9 cellular contexts compared by ENCODE assay signal in the genomic region with DNA sequence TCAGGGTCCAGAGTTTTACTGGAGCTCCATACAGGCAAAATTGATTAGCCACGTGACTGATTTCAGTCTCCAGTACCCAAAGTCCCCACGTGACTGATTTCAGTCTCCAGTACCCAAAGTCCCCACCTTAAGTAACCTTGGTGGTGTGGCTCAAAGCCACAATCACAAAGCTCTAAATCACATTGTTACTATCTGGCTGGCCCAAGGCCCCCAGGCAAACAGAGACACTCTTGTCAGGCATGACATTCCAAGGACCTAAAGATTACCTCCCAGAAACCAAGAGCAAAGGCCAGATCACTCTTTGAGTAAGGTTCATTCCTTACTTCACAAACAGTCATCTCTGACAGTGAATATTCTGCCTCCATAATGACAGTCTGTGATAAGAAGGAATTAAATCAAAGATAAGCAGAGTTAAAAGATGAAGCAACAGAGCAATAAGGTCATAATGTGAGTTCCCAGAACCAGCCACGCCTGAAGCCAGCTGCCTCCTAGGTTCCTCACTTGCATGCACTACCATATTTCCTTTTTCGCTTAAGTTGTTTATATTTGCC.
DNase-seq lines count a peak whose midpoint lies in the region; ATAC-seq, FAIRE-seq and TF ChIP-seq lines count a peak whose summit lies in the region.
"Had no signal": no experiment of that assay in that cellular context is flagged by ENCODE, and none has a peak within 500 bp of the region (broad histone marks: within the 10 kb centered on the region; RNA-seq: fewer than 3 reads in every experiment).

No MANE protein-coding gene starts in this region.

- peak; percentile 84 for DNase-seq in ELF-1 (ENCODE audit: low read depth, low spot score)
- peak; percentile 91 for DNase-seq in OCI-M1 (lab: John Stamatoyannopoulos, UW)
- no peak for DNase-seq in left ventricle myocardium inferior
- DNase-seq in small intestine: peak; percentile 92
- DNase-seq in neural progenitor cell (ENCODE audit: low spot score): no peak
- DNase-seq in coronary artery (ENCODE audit: low spot score): no peak
- no peak for DNase-seq in activated CD8-positive, alpha-beta T cell treated with anti-CD3 and anti-CD28 coated beads, Interleukin-2, amount 10 ng/mL, durations not matched to agents 7 days and 5 days
- no peak for DNase-seq in NCI-H187 (lab: John Stamatoyannopoulos, UW)
- DNase-seq: SW 1271 had no signal

- H3K27me3 ChIP-seq in left ventricle myocardium inferior (ENCODE audit: low read depth) (no peaks in the 10 kb centered on the region), small intestine (ENCODE audit: control insufficient read depth in 2 of 2, insufficient read depth in 2 of 2, low read length in 2 of 2) (no peaks in the 10 kb centered on the region), neural progenitor cell (no peaks in the 10 kb centered on the region)

- H3K9me3 ChIP-seq in left ventricle myocardium inferior (replicated peaks): no peaks in the 10 kb centered on the region
- H3K9me3 ChIP-seq in small intestine (ENCODE audit: control insufficient read depth, low read depth): no peaks in the 10 kb centered on the region
- no peaks in the 10 kb centered on the region for H3K9me3 ChIP-seq in neural progenitor cell (ENCODE audit: low read depth)

- H3K79me2 ChIP-seq in neural progenitor cell (ENCODE audit: low read depth): no peaks in the 10 kb centered on the region

- TF ChIP-seq CTCF in left ventricle myocardium inferior (IDR thresholded peaks at IDR 0.05; ENCODE audit: borderline replicate concordance): no peak
- TF ChIP-seq CTCF in neural progenitor cell (IDR thresholded peaks at IDR 0.05): no peak
- no peak for TF ChIP-seq CTCF in coronary artery (IDR thresholded peaks at IDR 0.05)

- no peaks in the 10 kb centered on the region for H3F3A ChIP-seq in neural progenitor cell (ENCODE audit: low read depth)

- no peak overlapping the region for H2AFZ ChIP-seq in neural progenitor cell (replicated peaks)

- peaks cover 9% of the 10 kb centered on the region for H3K4me1 Mint-ChIP-seq in neural progenitor cell
- peaks cover 27% of the 10 kb centered on the region for H3K4me1 Mint-ChIP-seq in activated CD8-positive, alpha-beta T cell treated with anti-CD3 and anti-CD28 coated beads, Interleukin-2, amount 10 ng/mL, durations not matched to agents 7 days and 5 days (ENCODE audit: low read depth)

- CTCF ChIA-PET in activated CD8-positive, alpha-beta T cell treated with anti-CD3 and anti-CD28 coated beads, Interleukin-2, amount 10 ng/mL, durations not matched to agents 7 days and 5 days (lab: Charles Lee): interaction anchor here (1.2 to 4.2 kb wide), 2 partner anchors 15 to 233 kb away, joined by 3 to 19 read pairs; no protein-coding TSS in a partner anchor

- H3K27ac ChIP-seq in left ventricle myocardium inferior (replicated peaks): peak overlapping the region; percentile 68
- H3K27ac ChIP-seq in small intestine (ENCODE audit: low read depth in 1 of 2, low read length in 1 of 2): peak overlapping the region; percentile 58 to 82
- no peak overlapping the region for H3K27ac ChIP-seq in neural progenitor cell
- H3K27ac ChIP-seq in coronary artery: peak overlapping the region in 1 of 2 donors; percentile 1

- no peak overlapping the region for H3K4me3 Mint-ChIP-seq in neural progenitor cell
- H3K4me3 Mint-ChIP-seq in activated CD8-positive, alpha-beta T cell treated with anti-CD3 and anti-CD28 coated beads, Interleukin-2, amount 10 ng/mL, durations not matched to agents 7 days and 5 days: no peak overlapping the region

- intact Hi-C loops in left ventricle myocardium inferior (cut with micrococcal nuclease): no loop called here

- H3K4me1 ChIP-seq in left ventricle myocardium inferior: peaks cover 52% of the 10 kb centered on the region
- H3K4me1 ChIP-seq in small intestine (ENCODE audit: control insufficient read depth in 2 of 2, insufficient read depth in 1 of 2, low read depth in 1 of 2, low read length in 1 of 2): peaks cover 6 to 9% of the 10 kb centered on the region in 2 donors
- H3K4me1 ChIP-seq in neural progenitor cell: peaks cover 10% of the 10 kb centered on the region

- POLR2A ChIA-PET in activated CD8-positive, alpha-beta T cell treated with anti-CD3 and anti-CD28 coated beads, Interleukin-2, amount 10 ng/mL, durations not matched to agents 7 days and 5 days (lab: Charles Lee): interaction anchor here (0.7 kb wide), 1 partner anchor 17 kb away, joined by 3 read pairs; no protein-coding TSS in a partner anchor

- H3K36me3 Mint-ChIP-seq in neural progenitor cell: no peaks in the 10 kb centered on the region
- no peaks in the 10 kb centered on the region for H3K36me3 Mint-ChIP-seq in activated CD8-positive, alpha-beta T cell treated with anti-CD3 and anti-CD28 coated beads, Interleukin-2, amount 10 ng/mL, durations not matched to agents 7 days and 5 days (ENCODE audit: low read depth)

- WGBS in small intestine, 3 donors: 14 to 44% (median 31%) methylated on average over 4 of the region's 4 CpGs

- H3K36me3 ChIP-seq in left ventricle myocardium inferior: no peaks in the 10 kb centered on the region
- no peaks in the 10 kb centered on the region for H3K36me3 ChIP-seq in small intestine (ENCODE audit: control insufficient read depth in 2 of 2, insufficient read depth in 2 of 2, low read length in 2 of 2)
- no peaks in the 10 kb centered on the region for H3K36me3 ChIP-seq in neural progenitor cell

- H3K27ac Mint-ChIP-seq in neural progenitor cell: no peak overlapping the region
- H3K27ac Mint-ChIP-seq in activated CD8-positive, alpha-beta T cell treated with anti-CD3 and anti-CD28 coated beads, Interleukin-2, amount 10 ng/mL, durations not matched to agents 7 days and 5 days: no peak overlapping the region

- no peak for ATAC-seq in activated CD8-positive, alpha-beta T cell treated with anti-CD3 and anti-CD28 coated beads, Interleukin-2, amount 10 ng/mL, durations not matched to agents 7 days and 5 days

- H3K4me3 ChIP-seq in left ventricle myocardium inferior (no peak overlapping the region), small intestine (ENCODE audit: low read depth in 1 of 2, low read length in 2 of 2) (no peak overlapping the region), neural progenitor cell (no peak overlapping the region), coronary artery (no peak overlapping the region)

- H3K9me3 Mint-ChIP-seq in neural progenitor cell: no peaks in the 10 kb centered on the region
- H3K9me3 Mint-ChIP-seq in activated CD8-positive, alpha-beta T cell treated with anti-CD3 and anti-CD28 coated beads, Interleukin-2, amount 10 ng/mL, durations not matched to agents 7 days and 5 days (ENCODE audit: insufficient read depth): no peaks in the 10 kb centered on the region

- no peak overlapping the region for H3K4me2 ChIP-seq in neural progenitor cell

- no peaks in the 10 kb centered on the region for H3K27me3 Mint-ChIP-seq in neural progenitor cell (ENCODE audit: insufficient read depth, low read depth)
- H3K27me3 Mint-ChIP-seq in activated CD8-positive, alpha-beta T cell treated with anti-CD3 and anti-CD28 coated beads, Interleukin-2, amount 10 ng/mL, durations not matched to agents 7 days and 5 days (ENCODE audit: low read depth): peaks cover under 1% of the 10 kb centered on the region

- no peak overlapping the region for H3K9ac ChIP-seq in neural progenitor cell

- no peak for FAIRE-seq in small intestine (lab: Jason Lieb, UNC)

- H4K20me1 ChIP-seq in neural progenitor cell (ENCODE audit: low read depth): no peaks in the 10 kb centered on the region

Comparison
In these comparisons a context has a peak if more than half of its experiments do, and no peak if none do; other contexts are left out.
1. DNase-seq: peak in ELF-1 (single experiment), OCI-M1 (single experiment) and small intestine (single experiment); none in left ventricle myocardium inferior (single experiment), neural progenitor cell (single experiment), coronary artery (single experiment), activated CD8-positive, alpha-beta T cell treated with anti-CD3 and anti-CD28 coated beads, Interleukin-2, amount 10 ng/mL, durations not matched to agents 7 days and 5 days (single experiment) and NCI-H187 (0 of 2).